ENCODE assay signal across 8 cellular contexts in genomic region chr6:16420715-16421461, GRCh38.
DNase-seq lines count a peak whose midpoint lies in the region; ATAC-seq, FAIRE-seq and TF ChIP-seq lines count a peak whose summit lies in the region.

No MANE protein-coding gene starts in this region.

- no peaks in the 10 kb centered on the region for H3K36me3 Mint-ChIP-seq in activated T-cell treated with anti-CD3 and anti-CD28 coated beads, Interleukin-2, amount 50 U/mL, for 24 hours (ENCODE audit: low read depth)

- TF ChIP-seq CTCF in sigmoid colon (IDR thresholded peaks at IDR 0.05) = no peak

- H3K9me3 ChIP-seq in sigmoid colon = no peaks in the 10 kb centered on the region

- H3K9me3 Mint-ChIP-seq in activated T-cell treated with anti-CD3 and anti-CD28 coated beads, Interleukin-2, amount 50 U/mL, for 24 hours = no peaks in the 10 kb centered on the region

- POLR2A ChIA-PET in HEK293T (lab: Yijun Ruan, JAX) = no interaction called here

- TF ChIP-seq EP300 in sigmoid colon (IDR thresholded peaks at IDR 0.05) = no peak

- H3K4me1 ChIP-seq in sigmoid colon = peaks cover 0 to 30% (median 23%) of the 10 kb centered on the region in 4 donors

- peak; percentile 69 for FAIRE-seq in islet of Langerhans (lab: Jason Lieb, UNC)

- CTCF ChIA-PET in HEK293T (lab: Yijun Ruan, JAX) = interaction anchor here (0.6 to 0.7 kb wide), 2 partner anchors 11 kb away, joined by 4 to 7 read pairs; no protein-coding TSS in a partner anchor

- ATAC-seq in GM21367 (IDR thresholded peaks at IDR 0.05; ENCODE audit: unreplicated experiment) (peak; percentile 49), HG03565 (IDR thresholded peaks at IDR 0.05; ENCODE audit: unreplicated experiment) (peak; percentile 53)

- H3K36me3 ChIP-seq in sigmoid colon = no peaks in the 10 kb centered on the region

- no peak overlapping the region for H3K4me3 ChIP-seq in sigmoid colon

- DNase-seq in GF-D8 (lab: John Stamatoyannopoulos, UW) (peak; percentile 15), sigmoid colon (no peak), SW 1271 (lab: John Stamatoyannopoulos, UW) (no peak), HEK293T (ENCODE audit: extremely low spot score) (no peak)
- DNase-seq in activated T-cell treated with anti-CD3 and anti-CD28 coated beads, Interleukin-2, amount 50 U/mL, for 24 hours = peak; percentile 55

- 9 to 34% methylated on average over 7 of the region's 7 CpGs for WGBS in sigmoid colon, 2 donors

- intact Hi-C loops in sigmoid colon (cut with DNase I) = no loop called here

- peaks cover 69% of the 10 kb centered on the region for H3K4me1 Mint-ChIP-seq in activated T-cell treated with anti-CD3 and anti-CD28 coated beads, Interleukin-2, amount 50 U/mL, for 24 hours (ENCODE audit: low read depth)

- TF ChIP-seq POLR2A in sigmoid colon (IDR thresholded peaks at IDR 0.05) = no peak

- H3K27ac ChIP-seq in sigmoid colon = peak overlapping the region in 2 of 4 donors; percentile 41 to 67

- H3K27ac Mint-ChIP-seq in activated T-cell treated with anti-CD3 and anti-CD28 coated beads, Interleukin-2, amount 50 U/mL, for 24 hours = peak overlapping the region; percentile 99

- H3K4me3 Mint-ChIP-seq in activated T-cell treated with anti-CD3 and anti-CD28 coated beads, Interleukin-2, amount 50 U/mL, for 24 hours = peak overlapping the region; percentile 69

- no peaks in the 10 kb centered on the region for H3K27me3 ChIP-seq in sigmoid colon

- no peaks in the 10 kb centered on the region for H3K27me3 Mint-ChIP-seq in activated T-cell treated with anti-CD3 and anti-CD28 coated beads, Interleukin-2, amount 50 U/mL, for 24 hours

TF ChIP-seq in HEK293T, 16 proteins besides CTCF, POLR2A, EP300 and RAD21:
- no peak for TF ChIP-seq ZNF384 (IDR thresholded peaks at IDR 0.05)
- TF ChIP-seq NFRKB (IDR thresholded peaks at IDR 0.05) = no peak
- TF ChIP-seq FOXM1 (IDR thresholded peaks at IDR 0.05; ENCODE audit: borderline replicate concordance) = no peak
- no peak for TF ChIP-seq SUZ12 (IDR thresholded peaks at IDR 0.05)
- no peak for TF ChIP-seq L3MBTL2 (conservative IDR thresholded peaks at IDR 0.05)
- TF ChIP-seq SP1 (IDR thresholded peaks at IDR 0.05) = no peak
- no peak for TF ChIP-seq FOXK2 (IDR thresholded peaks at IDR 0.05)
- TF ChIP-seq FOXA1 (IDR thresholded peaks at IDR 0.05) = no peak

Comparison
In these comparisons a context has a peak if more than half of its experiments do, and no peak if none do; other contexts are left out.
1. DNase-seq: peak in GF-D8 (single experiment) and activated T-cell treated with anti-CD3 and anti-CD28 coated beads, Interleukin-2, amount 50 U/mL, for 24 hours (single experiment); none in sigmoid colon (single experiment), SW 1271 (0 of 2) and HEK293T (single experiment).